ENCODE assay signal across 21 cellular contexts in genomic region chr3:32508731-32509130, GRCh38. TPM values are rescaled to one million over a fixed set of nuclear protein-coding genes. Genes with fewer than 3 reads are reported as not detected.
A peak's percentile ranks its signal among the peaks of the same experiment; 100 is the strongest.
DNase-seq lines count a peak whose midpoint lies in the region; ATAC-seq and TF ChIP-seq lines count a peak whose summit lies in the region.
"Had no signal": no experiment of that assay in that cellular context is flagged by ENCODE, and none has a peak within 500 bp of the region (broad histone marks: within the 10 kb centered on the region; RNA-seq: fewer than 3 reads in every experiment).

No MANE protein-coding gene starts in this region.

- TF ChIP-seq POLR2A in Peyer's patch (IDR thresholded peaks at IDR 0.05), result no peak

- H3K4me3 ChIP-seq in epithelial cell of esophagus (ENCODE audit: low read length) (no peak overlapping the region), mucosa of descending colon (no peak overlapping the region), Peyer's patch (no peak overlapping the region)
- H3K4me3 ChIP-seq: testis, vagina had no signal

- H3K36me3 ChIP-seq in mucosa of descending colon (ENCODE audit: low read depth), result no peaks in the 10 kb centered on the region
- H3K36me3 ChIP-seq in Peyer's patch, result no peaks in the 10 kb centered on the region
- H3K36me3 ChIP-seq: vagina had no signal

- peak; percentile 23 for DNase-seq in GM03348 (ENCODE audit: low spot score)
- DNase-seq in NCI-H2171 treated with DMSO at 0.1 percent for 48 hours (lab: John Stamatoyannopoulos, UW), result peak; percentile 44
- DNase-seq in epithelial cell of esophagus (ENCODE audit: low read depth), result peak; percentile 23
- DNase-seq in mucosa of descending colon, result peak in 2 of 3 donors; percentile 54 to 61
- DNase-seq in D341Med (ENCODE audit: low spot score), result no peak
- DNase-seq in Peyer's patch, result no peak
- DNase-seq: activated CD4-positive, alpha-beta T cell treated with anti-CD3 and anti-CD28 coated beads, Interleukin-2, amount 50 U/mL, for 1 hour; activated naive CD4-positive, alpha-beta T cell treated with anti-CD3 and anti-CD28 coated beads, Interleukin-2, amount 50 U/mL, for 16 hours; anterior cingulate cortex; HFFc6; hypothalamus; left ventricle myocardium superior; naive thymus-derived CD8-positive, alpha-beta T cell; NCI-H146; NCI-H526; stimulated activated CD4-positive, alpha-beta T cell treated with anti-CD3 and anti-CD28 coated beads, Interleukin-2, amount 100 ng/mL, for 48 hours; stimulated activated naive B cell treated with anti-CD40 and anti-IgM and Interleukin-4, amounts not matched to agents 10 μg/mL and 1 μg/mL and 100 μg/mL, for 72 hours; testis had no signal

- no peaks in the 10 kb centered on the region for H3K9me3 ChIP-seq in mucosa of descending colon
- H3K9me3 ChIP-seq in Peyer's patch, result no peaks in the 10 kb centered on the region
- H3K9me3 ChIP-seq: testis, vagina had no signal

- no peak for TF ChIP-seq CTCF in epithelial cell of esophagus (IDR thresholded peaks at IDR 0.05; ENCODE audit: insufficient read depth, low read depth, low read length, missing control alignments)
- no peak for TF ChIP-seq CTCF in mucosa of descending colon (IDR thresholded peaks at IDR 0.05)
- no peak for TF ChIP-seq CTCF in Peyer's patch (IDR thresholded peaks at IDR 0.05)

- intact Hi-C loops in mucosa of descending colon (cut with DNase I, micrococcal nuclease), result loop anchor here in 1 of 2 donors (10.0 kb wide), 1 partner anchor 166 kb away; no protein-coding TSS in a partner anchor

- no peaks in the 10 kb centered on the region for H3K4me1 ChIP-seq in mucosa of descending colon (ENCODE audit: low read depth)
- no peaks in the 10 kb centered on the region for H3K4me1 ChIP-seq in Peyer's patch
- H3K4me1 ChIP-seq: vagina had no signal

- H3K27ac ChIP-seq in Peyer's patch, result no peak overlapping the region
- H3K27ac ChIP-seq: vagina had no signal

- ATAC-seq in mucosa of descending colon (peak; percentile 87), GM18873 (IDR thresholded peaks at IDR 0.05; ENCODE audit: low FRiP score, unreplicated experiment) (no peak), HG03469 (IDR thresholded peaks at IDR 0.05; ENCODE audit: unreplicated experiment) (no peak)
- ATAC-seq: left ventricle myocardium superior; naive thymus-derived CD8-positive, alpha-beta T cell; stimulated activated naive B cell treated with anti-CD40 and anti-IgM and Interleukin-4, amounts not matched to agents 10 μg/mL and 1 μg/mL and 100 μg/mL, for 72 hours had no signal

- H3K27me3 ChIP-seq in Peyer's patch, result no peaks in the 10 kb centered on the region
- H3K27me3 ChIP-seq: testis, vagina had no signal

RNA-seq across cellular contexts. Expression of gene CMTM6, which starts 6.1 kb away (rescaled TPM):
- total RNA-seq in mucosa of descending colon (10 to 100 TPM; 40.7 to 58.5 (median 48.4) TPM), Peyer's patch (10 to 100 TPM; 14.9 to 32.8 (median 26.8) TPM)

Comparison
In these comparisons a context has a peak if more than half of its experiments do, and no peak if none do; other contexts are left out.
1. DNase-seq: peak in GM03348 (single experiment), NCI-H2171 treated with DMSO at 0.1 percent for 48 hours (single experiment), epithelial cell of esophagus (single experiment) and mucosa of descending colon (2 of 3); none in D341Med (single experiment) and Peyer's patch (0 of 3).